ENCODE assay signal across 21 cellular contexts in genomic region chr20:40599987-40600386, GRCh38.
"Had no signal": no experiment of that assay in that cellular context is flagged by ENCODE, and none has a peak within 500 bp of the region (broad histone marks: within the 10 kb centered on the region; RNA-seq: fewer than 3 reads in every experiment).

No MANE protein-coding gene starts in this region.

- FAIRE-seq: islet of Langerhans had no signal

- H3K4me1 ChIP-seq: left ventricle myocardium inferior, right atrium auricular region, uterus had no signal

- H3K4me3 ChIP-seq: left ventricle myocardium inferior, lung, mucosa of descending colon, ovary, right atrium auricular region, skin epidermis, uterus had no signal

- H3K36me3 ChIP-seq: left ventricle myocardium inferior, ovary, right atrium auricular region, uterus had no signal

- DNase-seq: hypothalamus; immature natural killer cell; left ventricle myocardium inferior; midbrain; naive thymus-derived CD4-positive, alpha-beta T cell; ovary; stimulated activated CD4-positive, alpha-beta T cell treated with anti-CD3 and anti-CD28 coated beads, Interleukin-12 subunit alpha, Interleukin-12 subunit beta, amount 100 ng/mL, for 4 hours; stimulated activated CD4-positive, alpha-beta T cell treated with anti-CD3 and anti-CD28 coated beads, Interleukin-15, amount 100 ng/mL, for 24 hours; stimulated activated CD4-positive, alpha-beta T cell treated with anti-CD3 and anti-CD28 coated beads, Interleukin-2, amount 100 ng/mL, for 24 hours; stimulated activated CD4-positive, alpha-beta T cell treated with anti-CD3 and anti-CD28 coated beads, Interleukin-4, amount 100 ng/mL, for 1 hour; stimulated activated naive CD4-positive, alpha-beta T cell; substantia nigra; trophoblast cell; uterus had no signal

- ATAC-seq: naive thymus-derived CD4-positive, alpha-beta T cell; natural killer cell treated with Interleukin-12 subunit alpha and Interleukin-12 subunit beta and Interleukin-15 and Interleukin-18, amount 100 ng/mL, for 72 hours; sciatic nerve had no signal

- H3K27ac ChIP-seq: left ventricle myocardium inferior, ovary, right atrium auricular region, uterus had no signal

- H3K27me3 ChIP-seq: ovary, right atrium auricular region, uterus had no signal

- H3K9me3 ChIP-seq: ovary, uterus had no signal
